20 cellular contexts compared by ENCODE assay signal in genomic region chr1:25105836-25106235, GRCh38.
"Had no signal": no experiment of that assay in that cellular context is flagged by ENCODE, and none has a peak within 500 bp of the region (broad histone marks: within the 10 kb centered on the region; RNA-seq: fewer than 3 reads in every experiment).

No MANE protein-coding gene starts in this region.

- H3K27me3 ChIP-seq: brain microvascular endothelial cell had no signal

- FAIRE-seq: endometrium, kidney had no signal

- H3K4me3 Mint-ChIP-seq: activated CD4-positive, alpha-beta memory T cell treated with anti-CD3 and anti-CD28 coated beads, Interleukin-2, amount 10 ng/mL, durations not matched to agents 7 days and 5 days; activated naive CD4-positive, alpha-beta T cell treated with anti-CD3 and anti-CD28 coated beads for 36 hours; dendritic cell treated with granulocyte-macrophage colony-stimulating factor and Interleukin-4, amounts not matched to agents 40 ng/mL and 50 ng/mL, for 4 days; natural killer cell treated with Interleukin-12 subunit alpha and Interleukin-12 subunit beta and Interleukin-15 and Interleukin-18, amount 100 ng/mL, for 72 hours had no signal

- DNase-seq: activated CD4-positive, alpha-beta memory T cell treated with anti-CD3 and anti-CD28 coated beads, Interleukin-2, amount 10 ng/mL, durations not matched to agents 7 days and 5 days; activated CD4-positive, CD25-positive, alpha-beta regulatory T cell; activated naive CD4-positive, alpha-beta T cell treated with anti-CD3 and anti-CD28 coated beads for 36 hours; brain microvascular endothelial cell; caudate nucleus; effector CD4-positive, alpha-beta T cell; foreskin melanocyte; kidney; stimulated activated CD4-positive, alpha-beta T cell treated with anti-CD3 and anti-CD28 coated beads, Interleukin-4, amount 100 ng/mL, for 24 hours; stimulated activated naive CD4-positive, alpha-beta T cell treated with Interleukin-2 at 50 U/mL for 16 hours; substantia nigra; T1000 had no signal

- H3K27ac ChIP-seq: brain microvascular endothelial cell, prostate gland, tibial nerve had no signal

- H3K9me3 ChIP-seq: prostate gland had no signal

- H3K4me3 ChIP-seq: lung, prostate gland, tibial nerve had no signal

- H3K4me1 ChIP-seq: prostate gland, tibial nerve had no signal

- H3K36me3 ChIP-seq: brain microvascular endothelial cell, prostate gland, tibial nerve had no signal

- H3K27ac Mint-ChIP-seq: activated CD4-positive, alpha-beta memory T cell treated with anti-CD3 and anti-CD28 coated beads, Interleukin-2, amount 10 ng/mL, durations not matched to agents 7 days and 5 days; activated naive CD4-positive, alpha-beta T cell treated with anti-CD3 and anti-CD28 coated beads for 36 hours; activated T-helper 2 cell treated with anti-CD3 and anti-CD28 coated beads, Interferon-gamma antibody, Interleukin-2, Interleukin-4, amounts not matched to agents 10 μg/mL and 5 μg/mL and 100 μg/mL, durations not matched to agents 14 hours and 24 hours and 36 hours; dendritic cell treated with granulocyte-macrophage colony-stimulating factor and Interleukin-4, amounts not matched to agents 40 ng/mL and 50 ng/mL, for 4 days had no signal

- ATAC-seq: left lobe of liver had no signal
